ENCODE assay signal across 8 cellular contexts in genomic region chr20:63230800-63231268, GRCh38. TPM values are rescaled to one million over a fixed set of nuclear protein-coding genes. Genes with fewer than 3 reads are reported as not detected.
A peak's percentile ranks its signal among the peaks of the same experiment; 100 is the strongest.
DNase-seq lines count a peak whose midpoint lies in the region; ATAC-seq and TF ChIP-seq lines count a peak whose summit lies in the region.

No MANE protein-coding gene starts in this region.

- no peak for ATAC-seq in HG02623 (IDR thresholded peaks at IDR 0.05; ENCODE audit: unreplicated experiment)

- WGBS in neuronal stem cell (ENCODE audit: extremely low coverage in 2 of 2, insufficient read length in 2 of 2, insufficient replicate concordance in 1 of 2), 2 donors: no CpG with 5 or more reads among the region's 17 CpGs

- H3K79me1 ChIP-seq in neuronal stem cell (ENCODE audit: low read depth, low read length): no peaks in the 10 kb centered on the region

- H2BK5ac ChIP-seq in neuronal stem cell (ENCODE audit: low read length): no peak overlapping the region

- H3K4me1 ChIP-seq in neuronal stem cell (ENCODE audit: control insufficient read depth in 2 of 2, insufficient read depth in 1 of 2, low read depth in 1 of 2, low read length in 2 of 2): peaks cover 16 to 44% of the 10 kb centered on the region in 2 donors

- H4K91ac ChIP-seq in neuronal stem cell (ENCODE audit: low read depth, low read length, poor library complexity): no peak overlapping the region

- H3K4ac ChIP-seq in neuronal stem cell (ENCODE audit: low read length): no peak overlapping the region

- H3K36me3 ChIP-seq in neuronal stem cell (replicated peaks in 1 of 2; ENCODE audit: control insufficient read depth in 2 of 2, insufficient read depth in 2 of 2, low read length in 2 of 2): no peaks in the 10 kb centered on the region

- no peak overlapping the region for H2BK120ac ChIP-seq in neuronal stem cell (ENCODE audit: low read depth, low read length)

- H4K8ac ChIP-seq in neuronal stem cell (ENCODE audit: low read depth, low read length): no peak overlapping the region

- no peak overlapping the region for H3K4me2 ChIP-seq in neuronal stem cell (ENCODE audit: insufficient read depth, low read length, poor library complexity, severe bottlenecking)

- H3K9ac ChIP-seq in neuronal stem cell (ENCODE audit: low read depth, low read length, poor library complexity): no peak overlapping the region

- H3K14ac ChIP-seq in neuronal stem cell (ENCODE audit: low read length): no peak overlapping the region

- H2AFZ ChIP-seq in neuronal stem cell (ENCODE audit: low read length): peak overlapping the region; percentile 89

- H2BK12ac ChIP-seq in neuronal stem cell (ENCODE audit: low read length): no peak overlapping the region

- H3K4me3 ChIP-seq in GM12865 (ENCODE audit: low read depth, low read length) (no peak overlapping the region), fibroblast of mammary gland (ENCODE audit: control insufficient read depth, low read depth, low read length) (no peak overlapping the region), neuronal stem cell (ENCODE audit: low read length in 2 of 2) (peak overlapping the region in 1 of 2 donors; percentile 41)

- H2BK15ac ChIP-seq in neuronal stem cell (ENCODE audit: low read length): peak overlapping the region; percentile 25

- DNase-seq in GM12865 (ENCODE audit: low read depth) (peak; percentile 21), RPMI7951 (ENCODE audit: low read depth) (peak; percentile 63), fibroblast of mammary gland (ENCODE audit: low read depth) (peak; percentile 70), neuronal stem cell (ENCODE audit: low spot score) (peak; percentile 64), epidermal melanocyte (ENCODE audit: insufficient read length, low spot score) (no peak), DMS79 (lab: John Stamatoyannopoulos, UW) (no peak)
- no peak for DNase-seq in NK-92 treated with Interleukin-12 subunit alpha and Interleukin-12 subunit beta, amount 100 ng/mL, for 24 hours (lab: John Stamatoyannopoulos, UW)

- peak overlapping the region; percentile 8 for H2AK5ac ChIP-seq in neuronal stem cell (ENCODE audit: low read depth, low read length)

- H3K27ac ChIP-seq in neuronal stem cell (replicated peaks; ENCODE audit: low read length): no peak overlapping the region

- no peaks in the 10 kb centered on the region for H3K9me3 ChIP-seq in neuronal stem cell (replicated peaks in 1 of 2; ENCODE audit: control insufficient read depth in 2 of 2, insufficient read depth in 1 of 2, low read depth in 1 of 2, low read length in 2 of 2)

- H3K23ac ChIP-seq in neuronal stem cell (ENCODE audit: low read depth, low read length, poor library complexity): no peak overlapping the region

- no peaks in the 10 kb centered on the region for H3K27me3 ChIP-seq in neuronal stem cell (ENCODE audit: control insufficient read depth in 3 of 3, insufficient read depth in 3 of 3, low read depth in 1 of 3, low read length in 3 of 3)

- H3K18ac ChIP-seq in neuronal stem cell (ENCODE audit: low read length): peak overlapping the region; percentile 11

- TF ChIP-seq CTCF in GM12865 (IDR thresholded peaks at IDR 0.05; ENCODE audit: insufficient read depth, low read depth, low read length, missing control alignments) (peak; percentile 31), fibroblast of mammary gland (conservative IDR thresholded peaks at IDR 0.05; ENCODE audit: control insufficient read depth, insufficient read depth, low read depth, low read length) (peak; percentile 70)

RNA-seq across cellular contexts. Expression of gene BIRC7, which starts 4.9 kb away (rescaled TPM):
- not detected in 2 replicates for total RNA-seq in RPMI7951 (2014; rRNA removed; shearing (Covaris generic))
- 0.03 TPM for polyA plus RNA-seq in neuronal stem cell (2013, experiment 1 of 2)
- 0.06 TPM for polyA plus RNA-seq in neuronal stem cell (2013, experiment 2 of 2)

RNA-seq across cellular contexts. Expression of gene YTHDF1, which starts 14.9 kb away (rescaled TPM):
- 21.2 and 22.1 TPM in 2 replicates for total RNA-seq in RPMI7951 (2014; rRNA removed; shearing (Covaris generic))
- polyA plus RNA-seq in neuronal stem cell (2013, experiment 1 of 2): 33.5 TPM
- polyA plus RNA-seq in neuronal stem cell (2013, experiment 2 of 2): 33.7 TPM

RNA-seq across cellular contexts. Expression of gene NKAIN4, which starts 23.4 kb away (rescaled TPM):
- total RNA-seq in RPMI7951 (2014; rRNA removed; shearing (Covaris generic)): not detected in 2 replicates
- 39.2 TPM for polyA plus RNA-seq in neuronal stem cell (2013, experiment 1 of 2)
- polyA plus RNA-seq in neuronal stem cell (2013, experiment 2 of 2): 40.2 TPM

RNA-seq across cellular contexts. Expression of gene ARFGAP1, which starts 41.8 kb away (rescaled TPM):
- total RNA-seq in RPMI7951 (2014; rRNA removed; shearing (Covaris generic)): 29.0 and 35.7 TPM in 2 replicates
- 60.7 TPM for polyA plus RNA-seq in neuronal stem cell (2013, experiment 1 of 2)
- 56.3 TPM for polyA plus RNA-seq in neuronal stem cell (2013, experiment 2 of 2)

Comparison
In these comparisons a context has a peak if more than half of its experiments do, and no peak if none do; other contexts are left out.
1. DNase-seq: peak in GM12865 (single experiment), RPMI7951 (single experiment), fibroblast of mammary gland (single experiment) and neuronal stem cell (single experiment); none in epidermal melanocyte (single experiment), NK-92 treated with Interleukin-12 subunit alpha and Interleukin-12 subunit beta, amount 100 ng/mL, for 24 hours (single experiment) and DMS79 (single experiment).